In genomic region chr7:112537822-112538221, GRCh38 we compare ENCODE assay signal across 1 cellular context.
A peak's percentile ranks its signal among the peaks of the same experiment; 100 is the strongest.
TF ChIP-seq lines count a peak whose summit lies in the region.

No MANE protein-coding gene starts in this region.

TF ChIP-seq in HEK293, 187 proteins besides CTCF, POLR2A, EP300 and RAD21 (continued from another document):
- TF ChIP-seq PRDM6 (tag by site-specific recombination; IDR thresholded peaks at IDR 0.05) (peak; percentile 61), ATF2 (tag by site-specific recombination; IDR thresholded peaks at IDR 0.05; ENCODE audit: low read depth) (no peak), ZBTB11 (tag by site-specific recombination; conservative IDR thresholded peaks at IDR 0.05; ENCODE audit: low read depth) (no peak), ZNF791 (tag by site-specific recombination; IDR thresholded peaks at IDR 0.05) (no peak), ZNF280D (tag by site-specific recombination; IDR thresholded peaks at IDR 0.05) (no peak), AEBP2 (tag by site-specific recombination; IDR thresholded peaks at IDR 0.05; ENCODE audit: borderline replicate concordance) (no peak), HIC1 (tag by site-specific recombination; IDR thresholded peaks at IDR 0.05) (no peak)
